ENCODE assay signal across 19 cellular contexts in the genomic region with DNA sequence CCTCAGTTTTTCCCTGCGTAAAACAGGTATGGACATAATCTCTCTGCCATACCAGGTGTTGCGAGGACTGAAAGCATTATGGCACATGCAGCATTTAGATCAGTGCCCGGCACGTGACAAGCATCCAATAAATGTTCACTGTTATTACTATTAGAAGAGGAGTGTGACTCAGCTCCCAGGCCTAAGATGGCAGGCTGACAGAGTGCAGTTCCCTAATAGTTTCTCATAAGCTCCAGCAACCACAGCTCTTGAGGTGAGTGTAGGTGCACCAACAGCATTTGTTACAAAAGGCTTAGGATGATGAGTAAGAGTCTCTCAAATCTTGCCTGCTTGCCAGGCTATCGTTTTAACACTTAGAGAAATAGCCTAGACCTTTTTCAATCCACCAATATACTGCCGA. TPM values are rescaled to one million over a fixed set of nuclear protein-coding genes. Genes with fewer than 3 reads are reported as not detected.
DNase-seq lines count a peak whose midpoint lies in the region; ATAC-seq and TF ChIP-seq lines count a peak whose summit lies in the region.
"Had no signal": no experiment of that assay in that cellular context is flagged by ENCODE, and none has a peak within 500 bp of the region (broad histone marks: within the 10 kb centered on the region; RNA-seq: fewer than 3 reads in every experiment).

No MANE protein-coding gene starts in this region.

- no peaks in the 10 kb centered on the region for H3K36me3 Mint-ChIP-seq in stimulated activated naive B cell treated with anti-CD40 and anti-IgM and Interleukin-4, amounts not matched to agents 10 μg/mL and 1 μg/mL and 100 μg/mL, for 72 hours
- H3K36me3 Mint-ChIP-seq in activated CD4-positive, alpha-beta memory T cell treated with anti-CD3 and anti-CD28 coated beads, Interleukin-2, amount 10 ng/mL, durations not matched to agents 7 days and 5 days (ENCODE audit: low read depth), result no peaks in the 10 kb centered on the region

- H3K27ac ChIP-seq in epithelial cell of prostate, result no peak overlapping the region
- H3K27ac ChIP-seq in lower lobe of right lung, result no peak overlapping the region
- no peak overlapping the region for H3K27ac ChIP-seq in vagina
- H3K27ac ChIP-seq: HL-60 had no signal

- ATAC-seq in SK-N-SH treated with all-trans-retinoic acid at 6 μM for 48 hours, result peak; percentile 45
- peak; percentile 77 to 78 for ATAC-seq in lower lobe of right lung
- ATAC-seq in stimulated activated naive B cell treated with anti-CD40 and anti-IgM and Interleukin-4, amounts not matched to agents 10 μg/mL and 1 μg/mL and 100 μg/mL, for 72 hours (replicated peaks), result no peak
- ATAC-seq: GM23338, Panc1, Right ventricle myocardium inferior had no signal

- POLR2A ChIA-PET in activated CD4-positive, alpha-beta memory T cell treated with anti-CD3 and anti-CD28 coated beads, Interleukin-2, amount 10 ng/mL, durations not matched to agents 7 days and 5 days (lab: Charles Lee), result no interaction called here

- H3K27me3 Mint-ChIP-seq in stimulated activated naive B cell treated with anti-CD40 and anti-IgM and Interleukin-4, amounts not matched to agents 10 μg/mL and 1 μg/mL and 100 μg/mL, for 72 hours, result peaks cover 4 to 15% of the 10 kb centered on the region in 2 donors
- peaks cover 5% of the 10 kb centered on the region for H3K27me3 Mint-ChIP-seq in activated CD4-positive, alpha-beta memory T cell treated with anti-CD3 and anti-CD28 coated beads, Interleukin-2, amount 10 ng/mL, durations not matched to agents 7 days and 5 days

- TF ChIP-seq CTCF in lower lobe of right lung (IDR thresholded peaks at IDR 0.05), result no peak
- no peak for TF ChIP-seq CTCF in vagina (IDR thresholded peaks at IDR 0.05)

- H3K27me3 ChIP-seq in lower lobe of right lung (ENCODE audit: low read depth), result no peaks in the 10 kb centered on the region
- no peaks in the 10 kb centered on the region for H3K27me3 ChIP-seq in vagina

- intact Hi-C loops in lower lobe of right lung (cut with DNase I) (no loop called here), vagina (cut with DNase I) (no loop called here)

- H3K9me3 ChIP-seq in lower lobe of right lung (no peaks in the 10 kb centered on the region), vagina (no peaks in the 10 kb centered on the region)

- H3K27ac Mint-ChIP-seq in stimulated activated naive B cell treated with anti-CD40 and anti-IgM and Interleukin-4, amounts not matched to agents 10 μg/mL and 1 μg/mL and 100 μg/mL, for 72 hours, result no peak overlapping the region
- H3K27ac Mint-ChIP-seq in activated CD4-positive, alpha-beta memory T cell treated with anti-CD3 and anti-CD28 coated beads, Interleukin-2, amount 10 ng/mL, durations not matched to agents 7 days and 5 days, result no peak overlapping the region
- H3K27ac Mint-ChIP-seq: GM23338 had no signal

- no peaks in the 10 kb centered on the region for H3K36me3 ChIP-seq in lower lobe of right lung
- no peaks in the 10 kb centered on the region for H3K36me3 ChIP-seq in vagina

- peaks cover 2% of the 10 kb centered on the region for H3K4me1 ChIP-seq in lower lobe of right lung
- no peaks in the 10 kb centered on the region for H3K4me1 ChIP-seq in vagina

- H3K4me3 ChIP-seq in lower lobe of right lung, result no peak overlapping the region
- no peak overlapping the region for H3K4me3 ChIP-seq in vagina
- H3K4me3 ChIP-seq: GM23338 had no signal

- TF ChIP-seq POLR2A in vagina (IDR thresholded peaks at IDR 0.05), result no peak

- CTCF ChIA-PET in activated CD4-positive, alpha-beta memory T cell treated with anti-CD3 and anti-CD28 coated beads, Interleukin-2, amount 10 ng/mL, durations not matched to agents 7 days and 5 days (lab: Charles Lee), result interaction anchor here (1.0 to 1.2 kb wide), 2 partner anchors 12 to 13 kb away, joined by 3 to 4 read pairs; no protein-coding TSS in a partner anchor

- peak; percentile 28 for DNase-seq in Daoy (ENCODE audit: low read depth)
- peak; percentile 63 for DNase-seq in epithelial cell of prostate (ENCODE audit: low read depth, low spot score)
- no peak for DNase-seq in lower lobe of right lung
- no peak for DNase-seq in activated CD4-positive, alpha-beta T cell treated with anti-CD3 and anti-CD28 coated beads for 4 hours
- no peak for DNase-seq in stimulated activated naive B cell treated with anti-CD40 and anti-IgM and Interleukin-4, amounts not matched to agents 10 μg/mL and 1 μg/mL and 100 μg/mL, for 72 hours
- DNase-seq in activated CD4-positive, alpha-beta memory T cell treated with anti-CD3 and anti-CD28 coated beads, Interleukin-2, amount 10 ng/mL, durations not matched to agents 7 days and 5 days, result no peak
- DNase-seq in vagina (ENCODE audit: extremely low spot score in 2 of 2), result no peak
- DNase-seq: C1 segment of cervical spinal cord, KBM-7, NCI-H1105 treated with DMSO at 0.1 percent for 48 hours, NCI-H187 treated with DMSO at 0.1 percent for 48 hours, NCI-H2171, NCI-H510A, NCI-H82 had no signal

- no peak overlapping the region for H3K4me3 Mint-ChIP-seq in stimulated activated naive B cell treated with anti-CD40 and anti-IgM and Interleukin-4, amounts not matched to agents 10 μg/mL and 1 μg/mL and 100 μg/mL, for 72 hours
- no peak overlapping the region for H3K4me3 Mint-ChIP-seq in activated CD4-positive, alpha-beta memory T cell treated with anti-CD3 and anti-CD28 coated beads, Interleukin-2, amount 10 ng/mL, durations not matched to agents 7 days and 5 days
- H3K4me3 Mint-ChIP-seq: GM23338 had no signal

- no peaks in the 10 kb centered on the region for H3K9me3 Mint-ChIP-seq in stimulated activated naive B cell treated with anti-CD40 and anti-IgM and Interleukin-4, amounts not matched to agents 10 μg/mL and 1 μg/mL and 100 μg/mL, for 72 hours
- H3K9me3 Mint-ChIP-seq in activated CD4-positive, alpha-beta memory T cell treated with anti-CD3 and anti-CD28 coated beads, Interleukin-2, amount 10 ng/mL, durations not matched to agents 7 days and 5 days, result no peaks in the 10 kb centered on the region
- H3K9me3 Mint-ChIP-seq: GM23338 had no signal

- no peaks in the 10 kb centered on the region for H3K4me1 Mint-ChIP-seq in stimulated activated naive B cell treated with anti-CD40 and anti-IgM and Interleukin-4, amounts not matched to agents 10 μg/mL and 1 μg/mL and 100 μg/mL, for 72 hours
- no peaks in the 10 kb centered on the region for H3K4me1 Mint-ChIP-seq in activated CD4-positive, alpha-beta memory T cell treated with anti-CD3 and anti-CD28 coated beads, Interleukin-2, amount 10 ng/mL, durations not matched to agents 7 days and 5 days
- H3K4me1 Mint-ChIP-seq: GM23338 had no signal

TF ChIP-seq in SK-N-SH treated with all-trans-retinoic acid at 6 μM for 48 hours, 23 proteins besides CTCF, POLR2A, EP300 and RAD21:
- TF ChIP-seq ZFP3 (CRISPR knock-in tag; IDR thresholded peaks at IDR 0.05), result peak; percentile 79; the same call in 1 of the 2 replicates
- TF ChIP-seq, protein P1, sequence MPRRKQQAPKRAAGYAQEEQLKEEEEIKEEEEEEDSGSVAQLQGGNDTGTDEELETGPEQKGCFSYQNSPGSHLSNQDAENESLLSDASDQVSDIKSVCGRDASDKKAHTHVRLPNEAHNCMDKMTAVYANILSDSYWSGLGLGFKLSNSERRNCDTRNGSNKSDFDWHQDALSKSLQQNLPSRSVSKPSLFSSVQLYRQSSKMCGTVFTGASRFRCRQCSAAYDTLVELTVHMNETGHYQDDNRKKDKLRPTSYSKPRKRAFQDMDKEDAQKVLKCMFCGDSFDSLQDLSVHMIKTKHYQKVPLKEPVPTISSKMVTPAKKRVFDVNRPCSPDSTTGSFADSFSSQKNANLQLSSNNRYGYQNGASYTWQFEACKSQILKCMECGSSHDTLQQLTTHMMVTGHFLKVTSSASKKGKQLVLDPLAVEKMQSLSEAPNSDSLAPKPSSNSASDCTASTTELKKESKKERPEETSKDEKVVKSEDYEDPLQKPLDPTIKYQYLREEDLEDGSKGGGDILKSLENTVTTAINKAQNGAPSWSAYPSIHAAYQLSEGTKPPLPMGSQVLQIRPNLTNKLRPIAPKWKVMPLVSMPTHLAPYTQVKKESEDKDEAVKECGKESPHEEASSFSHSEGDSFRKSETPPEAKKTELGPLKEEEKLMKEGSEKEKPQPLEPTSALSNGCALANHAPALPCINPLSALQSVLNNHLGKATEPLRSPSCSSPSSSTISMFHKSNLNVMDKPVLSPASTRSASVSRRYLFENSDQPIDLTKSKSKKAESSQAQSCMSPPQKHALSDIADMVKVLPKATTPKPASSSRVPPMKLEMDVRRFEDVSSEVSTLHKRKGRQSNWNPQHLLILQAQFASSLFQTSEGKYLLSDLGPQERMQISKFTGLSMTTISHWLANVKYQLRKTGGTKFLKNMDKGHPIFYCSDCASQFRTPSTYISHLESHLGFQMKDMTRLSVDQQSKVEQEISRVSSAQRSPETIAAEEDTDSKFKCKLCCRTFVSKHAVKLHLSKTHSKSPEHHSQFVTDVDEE (CRISPR knock-in tag; IDR thresholded peaks at IDR 0.05), result no peak
- no peak for TF ChIP-seq CREB5 (CRISPR knock-in tag; IDR thresholded peaks at IDR 0.05; ENCODE audit: low read depth)
- no peak for TF ChIP-seq TOX (CRISPR knock-in tag; IDR thresholded peaks at IDR 0.05; ENCODE audit: borderline replicate concordance)
- TF ChIP-seq ZC3H10 (CRISPR knock-in tag; IDR thresholded peaks at IDR 0.05), result no peak

RNA-seq across cellular contexts. Expression of gene GLIS3, which starts 28.9 kb away (rescaled TPM):
- 28.0 and 35.3 TPM in 2 replicates for total RNA-seq in Daoy (2014; rRNA removed; shearing (Covaris generic))
- total RNA-seq in lower lobe of right lung, result 22.7 TPM
- under 1 TPM; 0.33 to 0.35 TPM for total RNA-seq in activated CD4-positive, alpha-beta memory T cell treated with anti-CD3 and anti-CD28 coated beads, Interleukin-2, amount 10 ng/mL, durations not matched to agents 7 days and 5 days
- 33.4 TPM for total RNA-seq in vagina

Comparison
In these comparisons a context has a peak if more than half of its experiments do, and no peak if none do; other contexts are left out.
1. DNase-seq: peak in Daoy (single experiment) and epithelial cell of prostate (single experiment); none in lower lobe of right lung (single experiment), activated CD4-positive, alpha-beta T cell treated with anti-CD3 and anti-CD28 coated beads for 4 hours (0 of 2), stimulated activated naive B cell treated with anti-CD40 and anti-IgM and Interleukin-4, amounts not matched to agents 10 μg/mL and 1 μg/mL and 100 μg/mL, for 72 hours (single experiment), activated CD4-positive, alpha-beta memory T cell treated with anti-CD3 and anti-CD28 coated beads, Interleukin-2, amount 10 ng/mL, durations not matched to agents 7 days and 5 days (single experiment) and vagina (0 of 2).
2. ATAC-seq: peak in SK-N-SH treated with all-trans-retinoic acid at 6 μM for 48 hours (single experiment) and lower lobe of right lung (2 of 2); none in stimulated activated naive B cell treated with anti-CD40 and anti-IgM and Interleukin-4, amounts not matched to agents 10 μg/mL and 1 μg/mL and 100 μg/mL, for 72 hours (0 of 2).
3. RNA of gene GLIS3, which starts 28.9 kb away (total RNA-seq): 33.4 TPM in vagina (single experiment), 28.0 to 35.3 TPM in Daoy and 22.7 TPM in lower lobe of right lung (single experiment); 0.33 to 0.35 TPM in activated CD4-positive, alpha-beta memory T cell treated with anti-CD3 and anti-CD28 coated beads, Interleukin-2, amount 10 ng/mL, durations not matched to agents 7 days and 5 days; every median in the first group is over 10 times any median in the second.